Comparison of ENCODE assay signal across 9 cellular contexts in genomic region chr17:47720754-47721533, GRCh38. TPM values are rescaled to one million over a fixed set of nuclear protein-coding genes. Genes with fewer than 3 reads are reported as not detected.
A peak's percentile ranks its signal among the peaks of the same experiment; 100 is the strongest.
DNase-seq lines count a peak whose midpoint lies in the region; ATAC-seq and TF ChIP-seq lines count a peak whose summit lies in the region.
"Had no signal": no experiment of that assay in that cellular context is flagged by ENCODE, and none has a peak within 500 bp of the region (broad histone marks: within the 10 kb centered on the region; RNA-seq: fewer than 3 reads in every experiment).

No MANE protein-coding gene starts in this region.

- H3K27me3 ChIP-seq in foreskin keratinocyte = peaks cover 86% of the 10 kb centered on the region

- H3K4me1 Mint-ChIP-seq in naive thymus-derived CD8-positive, alpha-beta T cell = peaks cover 20 to 71% (median 52%) of the 10 kb centered on the region in 4 donors

- H3K36me3 Mint-ChIP-seq in naive thymus-derived CD8-positive, alpha-beta T cell = no peaks in the 10 kb centered on the region

- peak; percentile 16 for DNase-seq in NCI-H2227 (lab: John Stamatoyannopoulos, UW; ENCODE audit: unreplicated experiment)
- no peak for DNase-seq in NCI-H2227 treated with DMSO at 0.1 percent for 48 hours (lab: John Stamatoyannopoulos, UW)
- DNase-seq in RPMI8226 = peak; percentile 47
- peak; percentile 97 for DNase-seq in activated effector memory CD4-positive, alpha-beta T cell treated with anti-CD3 and anti-CD28 coated beads, Interleukin-2, amount 50 U/mL, for 16 hours
- peak in 6 of 10 donors; percentile 15 to 76 (median 37) for DNase-seq in naive thymus-derived CD8-positive, alpha-beta T cell
- no peak for DNase-seq in foreskin keratinocyte

- no peak overlapping the region for H3K27ac ChIP-seq in foreskin keratinocyte

- H3K4me1 ChIP-seq in foreskin keratinocyte = no peaks in the 10 kb centered on the region

- POLR2A ChIA-PET in naive thymus-derived CD8-positive, alpha-beta T cell (lab: Charles Lee) = interaction anchor here (1.2 to 1.3 kb wide), 2 partner anchors 14 to 15 kb away, joined by 3 to 5 read pairs; no protein-coding TSS in a partner anchor

- peak overlapping the region in 3 of 10 donors; percentile 34 to 89 (median 79) for H3K27ac Mint-ChIP-seq in naive thymus-derived CD8-positive, alpha-beta T cell

- H3K27me3 Mint-ChIP-seq in naive thymus-derived CD8-positive, alpha-beta T cell = peaks cover 4 to 18% (median 10%) of the 10 kb centered on the region in 5 donors

- no peaks in the 10 kb centered on the region for H3K9me3 Mint-ChIP-seq in naive thymus-derived CD8-positive, alpha-beta T cell

- peak overlapping the region in 8 of 10 donors; percentile 44 to 75 (median 62) for H3K4me3 Mint-ChIP-seq in naive thymus-derived CD8-positive, alpha-beta T cell

- peak; percentile 65 to 88 for ATAC-seq in naive thymus-derived CD8-positive, alpha-beta T cell
- ATAC-seq in foreskin keratinocyte (no peak), GM18519 (IDR thresholded peaks at IDR 0.05; ENCODE audit: low FRiP score, unreplicated experiment) (no peak), HG03469 (IDR thresholded peaks at IDR 0.05; ENCODE audit: unreplicated experiment) (no peak)

- no peak for TF ChIP-seq CTCF in foreskin keratinocyte (conservative IDR thresholded peaks at IDR 0.05)

RNA-seq across cellular contexts. Expression of gene TBX21, which starts 12.1 kb away (rescaled TPM):
- 1 to 10 TPM; 1.6 to 2.1 TPM for total RNA-seq in naive thymus-derived CD8-positive, alpha-beta T cell
- polyA plus RNA-seq in naive thymus-derived CD8-positive, alpha-beta T cell = 10 to 100 TPM in 1 of 3 donors, 1 to 10 TPM in 1, under 1 TPM in 1; 0.42 to 27.4 (median 1.3) TPM
- not detected in 2 replicates for total RNA-seq in foreskin keratinocyte
- polyA plus RNA-seq in foreskin keratinocyte = not detected in 2 replicates
- total RNA-seq: pulmonary artery endothelial cell had no signal

RNA-seq across cellular contexts. Expression of gene TBKBP1, which starts 27.0 kb away (rescaled TPM):
- total RNA-seq in naive thymus-derived CD8-positive, alpha-beta T cell = 1 to 10 TPM; 1.4 to 3.1 TPM
- under 1 TPM in 2 of 3 donors, not detected in 1; 0.07 to 0.59 TPM for polyA plus RNA-seq in naive thymus-derived CD8-positive, alpha-beta T cell
- total RNA-seq in foreskin keratinocyte = 7.3 and 8.7 TPM in 2 replicates
- 6.2 and 6.9 TPM in 2 replicates for polyA plus RNA-seq in foreskin keratinocyte

Comparison
In these comparisons a context has a peak if more than half of its experiments do, and no peak if none do; other contexts are left out.
1. DNase-seq: peak in NCI-H2227 (single experiment), RPMI8226 (single experiment), activated effector memory CD4-positive, alpha-beta T cell treated with anti-CD3 and anti-CD28 coated beads, Interleukin-2, amount 50 U/mL, for 16 hours (single experiment) and naive thymus-derived CD8-positive, alpha-beta T cell (6 of 10); none in NCI-H2227 treated with DMSO at 0.1 percent for 48 hours (single experiment) and foreskin keratinocyte (0 of 2).
2. ATAC-seq: peak in naive thymus-derived CD8-positive, alpha-beta T cell (2 of 2); none in foreskin keratinocyte (single experiment), GM18519 (single experiment) and HG03469 (single experiment).